ENCODE assay signal across 15 cellular contexts in genomic region chr3:64084640-64085039, GRCh38.
A peak's percentile ranks its signal among the peaks of the same experiment; 100 is the strongest.
DNase-seq lines count a peak whose midpoint lies in the region; ATAC-seq and TF ChIP-seq lines count a peak whose summit lies in the region.
"Had no signal": no experiment of that assay in that cellular context is flagged by ENCODE, and none has a peak within 500 bp of the region (broad histone marks: within the 10 kb centered on the region; RNA-seq: fewer than 3 reads in every experiment).

No MANE protein-coding gene starts in this region.

- no peak overlapping the region for H3K4me3 Mint-ChIP-seq in activated CD4-positive, alpha-beta T cell treated with anti-CD3 and anti-CD28 coated beads for 36 hours
- H3K4me3 Mint-ChIP-seq: activated CD4-positive, alpha-beta memory T cell treated with anti-CD3 and anti-CD28 coated beads for 36 hours; central memory CD8-positive, alpha-beta T cell; immature natural killer cell; stimulated activated naive CD8-positive, alpha-beta T cell treated with anti-CD3 and anti-CD28 coated beads, Interleukin-15, amount 100 ng/mL, for 72 hours had no signal

- CTCF ChIA-PET in HEK293 (lab: Yijun Ruan, JAX): no interaction called here
- CTCF ChIA-PET in activated CD4-positive, alpha-beta T cell treated with anti-CD3 and anti-CD28 coated beads for 36 hours (lab: Charles Lee): interaction anchor here (0.7 kb wide), 1 partner anchor 42 kb away, joined by 3 read pairs; no protein-coding TSS in a partner anchor

- POLR2A ChIA-PET in HEK293 (lab: Yijun Ruan, JAX): no interaction called here
- POLR2A ChIA-PET in activated CD4-positive, alpha-beta T cell treated with anti-CD3 and anti-CD28 coated beads for 36 hours (lab: Charles Lee): no interaction called here

- ATAC-seq in foreskin keratinocyte (peak; percentile 97), sciatic nerve (no peak)
- ATAC-seq in activated CD4-positive, alpha-beta T cell treated with anti-CD3 and anti-CD28 coated beads for 36 hours: no peak
- ATAC-seq: stimulated activated naive CD8-positive, alpha-beta T cell treated with anti-CD3 and anti-CD28 coated beads, Interleukin-15, amount 100 ng/mL, for 72 hours had no signal

- no peak overlapping the region for H3K27ac Mint-ChIP-seq in activated CD4-positive, alpha-beta T cell treated with anti-CD3 and anti-CD28 coated beads for 36 hours
- H3K27ac Mint-ChIP-seq: activated CD4-positive, alpha-beta memory T cell treated with anti-CD3 and anti-CD28 coated beads for 36 hours; immature natural killer cell; stimulated activated naive CD8-positive, alpha-beta T cell treated with anti-CD3 and anti-CD28 coated beads, Interleukin-15, amount 100 ng/mL, for 72 hours had no signal

- H3K36me3 ChIP-seq in ACC112 (ENCODE audit: insufficient read depth, low read length) (no peaks in the 10 kb centered on the region), HEK293 (ENCODE audit: control insufficient read depth in 2 of 2, insufficient read depth in 1 of 2, low read length in 2 of 2) (no peaks in the 10 kb centered on the region), uterus (no peaks in the 10 kb centered on the region)

- H3K4me3 ChIP-seq in ACC112 (ENCODE audit: low read depth, low read length) (no peak overlapping the region), HEK293 (ENCODE audit: low read depth, low read length) (no peak overlapping the region), uterus (no peak overlapping the region)

- peaks cover 29% of the 10 kb centered on the region for H3K4me1 ChIP-seq in ACC112 (ENCODE audit: control insufficient read depth, insufficient read depth, low read length, unreplicated experiment)
- peaks cover 6% of the 10 kb centered on the region for H3K4me1 ChIP-seq in HEK293 (ENCODE audit: control insufficient read depth, insufficient read depth, low read length)
- peaks cover 13% of the 10 kb centered on the region for H3K4me1 ChIP-seq in foreskin keratinocyte
- H3K4me1 ChIP-seq in uterus: no peaks in the 10 kb centered on the region

- no peak for TF ChIP-seq POLR2A in uterus (IDR thresholded peaks at IDR 0.05)

- DNase-seq in T1000 (lab: John Stamatoyannopoulos, UW) (peak; percentile 52), foreskin keratinocyte (peak; percentile 96 to 98), uterus (no peak), sciatic nerve (ENCODE audit: low spot score) (no peak), KBM-7 (no peak)
- no peak for DNase-seq in activated CD4-positive, alpha-beta T cell treated with anti-CD3 and anti-CD28 coated beads for 36 hours
- DNase-seq: activated CD4-positive, alpha-beta memory T cell treated with anti-CD3 and anti-CD28 coated beads for 36 hours; activated gamma-delta T cell treated with Interleukin-2 at 50 U/mL for 16 hours; immature natural killer cell; NCI-H2171 treated with DMSO at 0.1 percent for 48 hours; retina; stimulated activated naive CD8-positive, alpha-beta T cell treated with anti-CD3 and anti-CD28 coated beads, Interleukin-15, amount 100 ng/mL, for 72 hours had no signal

- no peaks in the 10 kb centered on the region for H3K9me3 ChIP-seq in HEK293 (ENCODE audit: control insufficient read depth, insufficient read depth, low read depth, low read length)
- H3K9me3 ChIP-seq in uterus: no peaks in the 10 kb centered on the region

- H3K36me3 Mint-ChIP-seq in activated CD4-positive, alpha-beta T cell treated with anti-CD3 and anti-CD28 coated beads for 36 hours (ENCODE audit: low read depth): no peaks in the 10 kb centered on the region
- H3K36me3 Mint-ChIP-seq: activated CD4-positive, alpha-beta memory T cell treated with anti-CD3 and anti-CD28 coated beads for 36 hours; immature natural killer cell had no signal

- TF ChIP-seq CTCF in HEK293 (tag by site-specific recombination; IDR thresholded peaks at IDR 0.05): no peak
- TF ChIP-seq CTCF in foreskin keratinocyte (conservative IDR thresholded peaks at IDR 0.05): no peak
- TF ChIP-seq CTCF in uterus (IDR thresholded peaks at IDR 0.05): no peak

- peak overlapping the region; percentile 67 for H3K27ac ChIP-seq in ACC112 (ENCODE audit: low read depth, low read length)
- no peak overlapping the region for H3K27ac ChIP-seq in HEK293 (ENCODE audit: extremely low read depth, low read depth, low read length)
- no peak overlapping the region for H3K27ac ChIP-seq in foreskin keratinocyte
- no peak overlapping the region for H3K27ac ChIP-seq in uterus

- no peaks in the 10 kb centered on the region for H3K9me3 Mint-ChIP-seq in activated CD4-positive, alpha-beta T cell treated with anti-CD3 and anti-CD28 coated beads for 36 hours (ENCODE audit: low read depth)
- H3K9me3 Mint-ChIP-seq: central memory CD8-positive, alpha-beta T cell; stimulated activated naive CD8-positive, alpha-beta T cell treated with anti-CD3 and anti-CD28 coated beads, Interleukin-15, amount 100 ng/mL, for 72 hours had no signal

- H3K27me3 Mint-ChIP-seq in activated CD4-positive, alpha-beta T cell treated with anti-CD3 and anti-CD28 coated beads for 36 hours: peaks cover 13% of the 10 kb centered on the region

- intact Hi-C loops in uterus (cut with DNase I; ENCODE audit: low total_unique reads): no loop called here
- intact Hi-C loops in activated CD4-positive, alpha-beta T cell treated with anti-CD3 and anti-CD28 coated beads for 36 hours (cut with DNase I, micrococcal nuclease): no loop called here
- intact Hi-C loops in sciatic nerve (cut with DNase I): no loop called here

- no peaks in the 10 kb centered on the region for H3K27me3 ChIP-seq in ACC112 (ENCODE audit: insufficient read depth, low read length)
- H3K27me3 ChIP-seq in foreskin keratinocyte: no peaks in the 10 kb centered on the region
- no peaks in the 10 kb centered on the region for H3K27me3 ChIP-seq in uterus

- H2AFZ ChIP-seq in ACC112 (ENCODE audit: low read length, unreplicated experiment): no peak overlapping the region

- H3K4me1 Mint-ChIP-seq in activated CD4-positive, alpha-beta T cell treated with anti-CD3 and anti-CD28 coated beads for 36 hours: peaks cover 4% of the 10 kb centered on the region
- H3K4me1 Mint-ChIP-seq: central memory CD8-positive, alpha-beta T cell; immature natural killer cell; stimulated activated naive CD8-positive, alpha-beta T cell treated with anti-CD3 and anti-CD28 coated beads, Interleukin-15, amount 100 ng/mL, for 72 hours had no signal

- in situ Hi-C loops in KBM-7 (cut with MboI; ENCODE audit: low pct_unique_long_range_greater_than_20kb, low sequenced_read_pairs): no loop called here

- H3K79me2 ChIP-seq in ACC112 (ENCODE audit: control insufficient read depth, insufficient read depth, low read length, unreplicated experiment): no peaks in the 10 kb centered on the region

TF ChIP-seq in HEK293, 187 proteins besides CTCF, POLR2A, EP300 and RAD21:
- TF ChIP-seq ZNF398 (tag by site-specific recombination; IDR thresholded peaks at IDR 0.05) (no peak), SETDB1 (IDR thresholded peaks at IDR 0.05; ENCODE audit: insufficient read length, low read length) (peak; percentile 74)

Comparison
In these comparisons a context has a peak if more than half of its experiments do, and no peak if none do; other contexts are left out.
1. DNase-seq: peak in T1000 (single experiment) and foreskin keratinocyte (2 of 2); none in uterus (0 of 2), activated CD4-positive, alpha-beta T cell treated with anti-CD3 and anti-CD28 coated beads for 36 hours (single experiment), sciatic nerve (single experiment) and KBM-7 (single experiment).